ENCODE assay signal across 2 cellular contexts in the genomic region with DNA sequence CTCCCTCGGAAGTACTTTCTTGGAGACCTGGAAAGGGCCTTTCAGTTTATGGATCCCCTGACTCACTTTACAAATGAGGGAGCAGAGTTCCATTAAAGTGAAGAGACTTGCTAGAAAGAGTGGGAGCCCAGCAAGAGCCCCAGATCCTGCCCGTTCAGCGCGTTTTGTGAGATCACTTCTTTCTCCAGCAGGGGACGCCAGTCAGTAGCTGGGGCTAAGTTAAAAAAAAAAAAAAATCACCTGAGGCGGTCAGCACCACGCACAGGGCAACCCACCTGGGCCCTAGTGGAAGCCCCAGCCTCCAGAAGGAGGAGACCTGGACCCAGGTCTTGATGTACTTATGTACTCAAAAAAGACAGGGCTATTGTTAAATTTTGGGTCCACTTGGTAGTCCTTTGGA.
TF ChIP-seq lines count a peak whose summit lies in the region.

No MANE protein-coding gene starts in this region.

TF ChIP-seq in A549, 52 proteins besides CTCF, POLR2A, EP300 and RAD21:
- TF ChIP-seq CHD4 (IDR thresholded peaks at IDR 0.05; ENCODE audit: borderline replicate concordance), result no peak
- peak; percentile 60 for TF ChIP-seq SMC3 (IDR thresholded peaks at IDR 0.05)

TF ChIP-seq in GM12878, 131 proteins besides CTCF, POLR2A, EP300 and RAD21:
- TF ChIP-seq ATF7 (IDR thresholded peaks at IDR 0.05; ENCODE audit: low read depth) (no peak), ZNF217 (IDR thresholded peaks at IDR 0.05) (no peak), ZNF384 (IDR thresholded peaks at IDR 0.05; ENCODE audit: borderline replicate concordance, low read depth, low read length) (peak; percentile 59; the same call in 1 of the 2 replicates), SIX5 (IDR thresholded peaks at IDR 0.05; ENCODE audit: low read depth, low read length, severe bottlenecking) (no peak), CHD1 (IDR thresholded peaks at IDR 0.05; ENCODE audit: low read depth, low read length) (no peak), ZSCAN29 (IDR thresholded peaks at IDR 0.05) (no peak), CREB1 (IDR thresholded peaks at IDR 0.05; ENCODE audit: low read depth) (no peak), SMC3 (IDR thresholded peaks at IDR 0.05; ENCODE audit: borderline replicate concordance, low read length) (peak; percentile 13; the same call in 1 of the 2 replicates), EED (IDR thresholded peaks at IDR 0.05; ENCODE audit: low read depth) (no peak)
- TF ChIP-seq, protein P1, sequence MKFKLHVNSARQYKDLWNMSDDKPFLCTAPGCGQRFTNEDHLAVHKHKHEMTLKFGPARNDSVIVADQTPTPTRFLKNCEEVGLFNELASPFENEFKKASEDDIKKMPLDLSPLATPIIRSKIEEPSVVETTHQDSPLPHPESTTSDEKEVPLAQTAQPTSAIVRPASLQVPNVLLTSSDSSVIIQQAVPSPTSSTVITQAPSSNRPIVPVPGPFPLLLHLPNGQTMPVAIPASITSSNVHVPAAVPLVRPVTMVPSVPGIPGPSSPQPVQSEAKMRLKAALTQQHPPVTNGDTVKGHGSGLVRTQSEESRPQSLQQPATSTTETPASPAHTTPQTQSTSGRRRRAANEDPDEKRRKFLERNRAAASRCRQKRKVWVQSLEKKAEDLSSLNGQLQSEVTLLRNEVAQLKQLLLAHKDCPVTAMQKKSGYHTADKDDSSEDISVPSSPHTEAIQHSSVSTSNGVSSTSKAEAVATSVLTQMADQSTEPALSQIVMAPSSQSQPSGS (IDR thresholded peaks at IDR 0.05; ENCODE audit: low read length), result no peak
- TF ChIP-seq, protein P2, sequence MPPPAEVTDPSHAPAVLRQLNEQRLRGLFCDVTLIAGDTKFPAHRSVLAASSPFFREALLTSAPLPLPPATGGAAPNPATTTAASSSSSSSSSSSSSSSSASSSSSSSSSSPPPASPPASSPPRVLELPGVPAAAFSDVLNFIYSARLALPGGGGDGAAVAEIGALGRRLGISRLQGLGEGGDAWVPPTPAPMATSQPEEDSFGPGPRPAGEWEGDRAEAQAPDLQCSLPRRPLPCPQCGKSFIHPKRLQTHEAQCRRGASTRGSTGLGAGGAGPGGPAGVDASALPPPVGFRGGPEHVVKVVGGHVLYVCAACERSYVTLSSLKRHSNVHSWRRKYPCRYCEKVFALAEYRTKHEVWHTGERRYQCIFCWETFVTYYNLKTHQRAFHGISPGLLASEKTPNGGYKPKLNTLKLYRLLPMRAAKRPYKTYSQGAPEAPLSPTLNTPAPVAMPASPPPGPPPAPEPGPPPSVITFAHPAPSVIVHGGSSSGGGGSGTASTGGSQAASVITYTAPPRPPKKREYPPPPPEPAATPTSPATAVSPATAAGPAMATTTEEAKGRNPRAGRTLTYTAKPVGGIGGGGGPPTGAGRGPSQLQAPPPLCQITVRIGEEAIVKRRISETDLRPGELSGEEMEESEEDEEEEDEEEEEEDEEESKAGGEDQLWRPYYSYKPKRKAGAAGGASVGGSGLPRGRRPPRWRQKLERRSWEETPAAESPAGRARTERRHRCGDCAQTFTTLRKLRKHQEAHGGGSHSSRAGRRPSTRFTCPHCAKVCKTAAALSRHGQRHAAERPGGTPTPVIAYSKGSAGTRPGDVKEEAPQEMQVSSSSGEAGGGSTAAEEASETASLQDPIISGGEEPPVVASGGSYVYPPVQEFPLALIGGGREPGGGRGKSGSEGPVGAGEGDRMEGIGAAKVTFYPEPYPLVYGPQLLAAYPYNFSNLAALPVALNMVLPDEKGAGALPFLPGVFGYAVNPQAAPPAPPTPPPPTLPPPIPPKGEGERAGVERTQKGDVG (CRISPR knock-in tag; IDR thresholded peaks at IDR 0.05), result no peak
